ENCODE assay signal across 15 cellular contexts in genomic region chr4:6054162-6054922, GRCh38. TPM values are rescaled to one million over a fixed set of nuclear protein-coding genes. Genes with fewer than 3 reads are reported as not detected.
DNase-seq lines count a peak whose midpoint lies in the region; ATAC-seq, FAIRE-seq and TF ChIP-seq lines count a peak whose summit lies in the region.
"Had no signal": no experiment of that assay in that cellular context is flagged by ENCODE, and none has a peak within 500 bp of the region (broad histone marks: within the 10 kb centered on the region; RNA-seq: fewer than 3 reads in every experiment).

No MANE protein-coding gene starts in this region.

- dilution Hi-C loops in mammary epithelial cell (cut with HindIII; ENCODE audit: low sequenced_read_pairs) = no loop called here

- no peak for TF ChIP-seq EP300 in HepG2 (IDR thresholded peaks at IDR 0.05; ENCODE audit: low read depth in 2 of 2, low read length in 2 of 2)
- no peak for TF ChIP-seq EP300 in HepG2 (CRISPR knock-in tag; IDR thresholded peaks at IDR 0.05; ENCODE audit: borderline replicate concordance)

- 9% methylated on average over 11 of the region's 16 CpGs for WGBS in HepG2 (ENCODE audit: low lambda C conversion rate)
- 57% methylated on average over 8 of the region's 16 CpGs for WGBS in right lobe of liver (ENCODE audit: insufficient coverage, low coverage, low lambda C conversion rate, missing lambda C conversion rate)
- 52% methylated on average over 15 of the region's 16 CpGs for WGBS in mammary epithelial cell (ENCODE audit: low coverage, missing lambda C conversion rate)

- CTCF ChIA-PET in HepG2 (lab: Yijun Ruan, JAX; ENCODE audit: low intra/inter-chr PET ratio, low total read pairs) = no interaction called here
- CTCF ChIA-PET in mammary epithelial cell (lab: Charles Lee; ENCODE audit: low non-redundant PET) = no interaction called here

- no peaks in the 10 kb centered on the region for H3K4me1 ChIP-seq in HepG2 (ENCODE audit: insufficient read depth, low read length)
- H3K4me1 ChIP-seq in right lobe of liver = no peaks in the 10 kb centered on the region
- no peaks in the 10 kb centered on the region for H3K4me1 ChIP-seq in osteoblast (ENCODE audit: insufficient read depth, low read length)
- no peaks in the 10 kb centered on the region for H3K4me1 ChIP-seq in colonic mucosa
- no peaks in the 10 kb centered on the region for H3K4me1 ChIP-seq in MM.1S (ENCODE audit: low read length)
- no peaks in the 10 kb centered on the region for H3K4me1 ChIP-seq in mammary epithelial cell (ENCODE audit: insufficient read depth, low read length)

- H3K36me3 ChIP-seq in HepG2 (replicated peaks in 1 of 2; ENCODE audit: control insufficient read depth in 1 of 2, insufficient read depth in 2 of 2, low read length in 2 of 2) (no peaks in the 10 kb centered on the region), right lobe of liver (no peaks in the 10 kb centered on the region), osteoblast (ENCODE audit: insufficient read depth, low read length) (no peaks in the 10 kb centered on the region), colonic mucosa (no peaks in the 10 kb centered on the region), MM.1S (replicated peaks; ENCODE audit: insufficient read depth, low read length) (no peaks in the 10 kb centered on the region; the same call in 1 of the 2 replicates), mammary epithelial cell (ENCODE audit: insufficient read depth, low read length) (no peaks in the 10 kb centered on the region)

- H3K9me3 ChIP-seq in HepG2 (ENCODE audit: low read length) = peaks cover 25% of the 10 kb centered on the region
- peaks cover 0 to 11% (median 5%) of the 10 kb centered on the region in 4 donors for H3K9me3 ChIP-seq in right lobe of liver
- peaks cover 10% of the 10 kb centered on the region for H3K9me3 ChIP-seq in osteoblast (ENCODE audit: low read depth, low read length)
- H3K9me3 ChIP-seq in colonic mucosa = no peaks in the 10 kb centered on the region
- H3K9me3 ChIP-seq in MM.1S (replicated peaks; ENCODE audit: insufficient read depth, low read length) = no peaks in the 10 kb centered on the region
- peaks cover 36% of the 10 kb centered on the region for H3K9me3 ChIP-seq in mammary epithelial cell (replicated peaks; ENCODE audit: insufficient read depth, low read length)

- H2AFZ ChIP-seq in HepG2 (ENCODE audit: low read length) = no peak overlapping the region
- no peak overlapping the region for H2AFZ ChIP-seq in osteoblast (ENCODE audit: low read length)
- no peak overlapping the region for H2AFZ ChIP-seq in MM.1S (ENCODE audit: low read length)
- H2AFZ ChIP-seq in mammary epithelial cell (ENCODE audit: low read depth, low read length) = no peak overlapping the region

- FAIRE-seq in HepG2 (lab: Jason Lieb, UNC) = no peak
- FAIRE-seq: GM19239 had no signal

- H3K27me3 ChIP-seq in HepG2 (ENCODE audit: control insufficient read depth in 1 of 2, insufficient read depth in 2 of 2, low read length in 2 of 2) (peaks cover 2 to 18% of the 10 kb centered on the region in 2 experiments; a peak in 3 of 5 replicates), right lobe of liver (no peaks in the 10 kb centered on the region), osteoblast (ENCODE audit: insufficient read depth, low read length) (no peaks in the 10 kb centered on the region), colonic mucosa (no peaks in the 10 kb centered on the region), MM.1S (replicated peaks; ENCODE audit: insufficient read depth, low read length) (no peaks in the 10 kb centered on the region; the same call in 1 of the 2 replicates), mammary epithelial cell (ENCODE audit: insufficient read depth, low read length) (no peaks in the 10 kb centered on the region)
- H3K27me3 ChIP-seq: BLaER1 treated with 17β-estradiol and CSF1 and Interleukin-3, amounts not matched to agents 10 nM and 100 nM had no signal

- H4K20me1 ChIP-seq in HepG2 (ENCODE audit: insufficient read depth, low read length) = no peaks in the 10 kb centered on the region
- no peaks in the 10 kb centered on the region for H4K20me1 ChIP-seq in osteoblast (ENCODE audit: insufficient read depth, low read length)
- H4K20me1 ChIP-seq in MM.1S (ENCODE audit: insufficient read depth, low read length) = no peaks in the 10 kb centered on the region
- no peaks in the 10 kb centered on the region for H4K20me1 ChIP-seq in mammary epithelial cell (ENCODE audit: insufficient read depth, low read length)
- H4K20me1 ChIP-seq: BLaER1 treated with 17β-estradiol and CSF1 and Interleukin-3, amounts not matched to agents 10 nM and 100 nM had no signal

- BruUV-seq in HepG2 (replicated peaks; lab: Mats Ljungman, UMichigan) (no TSS peak), mammary epithelial cell (replicated peaks; lab: Mats Ljungman, UMichigan) (no TSS peak)

- no peaks in the 10 kb centered on the region for H3F3A ChIP-seq in MM.1S (ENCODE audit: insufficient read depth, low read length)

- H3K9ac ChIP-seq in HepG2 (ENCODE audit: insufficient read depth, low read depth, low read length) (no peak overlapping the region), colonic mucosa (ENCODE audit: low read depth in 2 of 2, low read length in 2 of 2) (no peak overlapping the region), MM.1S (ENCODE audit: low read length) (no peak overlapping the region), mammary epithelial cell (ENCODE audit: insufficient read depth, low read length) (no peak overlapping the region)
- H3K9ac ChIP-seq: BLaER1 treated with 17β-estradiol and CSF1 and Interleukin-3, amounts not matched to agents 10 nM and 100 nM had no signal

- H3K4me3 ChIP-seq in HepG2 (replicated peaks in 1 of 3; ENCODE audit: insufficient read depth in 1 of 3, low read depth in 2 of 3, low read length in 3 of 3) (no peak overlapping the region), right lobe of liver (no peak overlapping the region), osteoblast (ENCODE audit: insufficient read depth, low read length) (no peak overlapping the region), colonic mucosa (no peak overlapping the region), MM.1S (ENCODE audit: low read length) (no peak overlapping the region), mammary epithelial cell (replicated peaks in 1 of 3; ENCODE audit: insufficient read depth in 1 of 3, low read depth in 2 of 3, low read length in 3 of 3) (no peak overlapping the region)
- H3K4me3 ChIP-seq: BLaER1 treated with 17β-estradiol and CSF1 and Interleukin-3, amounts not matched to agents 10 nM and 100 nM had no signal

- DNase-seq in HepG2 (ENCODE audit: low spot score) = no peak
- no peak for DNase-seq in right lobe of liver
- DNase-seq in osteoblast (ENCODE audit: insufficient read length, low spot score, missing footprints) = peak; percentile 34
- no peak for DNase-seq in NK-92 treated with Interleukin-12 subunit alpha and Interleukin-12 subunit beta, amount 100 ng/mL, for 24 hours (lab: John Stamatoyannopoulos, UW)
- no peak for DNase-seq in colonic mucosa
- DNase-seq in MM.1S = no peak
- no peak for DNase-seq in mammary epithelial cell
- DNase-seq: CD4-positive, CD25-positive, alpha-beta regulatory T cell; DMS53; GF-D8; H7 had no signal

- H3K27ac ChIP-seq in HepG2 (ENCODE audit: extremely low read length, insufficient read depth, low read length) (no peak overlapping the region), right lobe of liver (no peak overlapping the region), cingulate gyrus (ENCODE audit: low read depth, low read length) (peak overlapping the region; percentile 39), osteoblast (ENCODE audit: low read depth, low read length) (no peak overlapping the region), colonic mucosa (no peak overlapping the region), MM.1S (ENCODE audit: low read length) (no peak overlapping the region), mammary epithelial cell (ENCODE audit: insufficient read depth, low read depth, low read length) (no peak overlapping the region)
- H3K27ac ChIP-seq: 22Rv1; BLaER1 treated with 17β-estradiol and CSF1 and Interleukin-3, amounts not matched to agents 10 nM and 100 nM had no signal

- in situ Hi-C loops in HepG2 (cut with HindIII; ENCODE audit: extremely low pct_ligation_motif_present, low pct_unique_long_range_greater_than_20kb) (no loop called here), mammary epithelial cell (cut with MboI; ENCODE audit: low sequenced_read_pairs in 2 of 2) (no loop called here)

- intact Hi-C loops in HepG2 (cut with micrococcal nuclease; ENCODE audit: unreplicated experiment) (no loop called here), right lobe of liver (cut with DNase I) (no loop called here), colonic mucosa (cut with DNase I) (no loop called here), mammary epithelial cell (cut with micrococcal nuclease) (no loop called here)

- ATAC-seq in HepG2 = no peak
- ATAC-seq in right lobe of liver = no peak

- no peaks in the 10 kb centered on the region for H3K9me2 ChIP-seq in MM.1S (replicated peaks; ENCODE audit: insufficient read depth, low read length)

- TF ChIP-seq POLR2A in HepG2 (IDR thresholded peaks at IDR 0.05; ENCODE audit: insufficient read depth in 1 of 2, low read depth in 2 of 2, low read length in 2 of 2) (no peak), right lobe of liver (IDR thresholded peaks at IDR 0.05) (no peak)

- no peak for TF ChIP-seq CTCF in HepG2 (CRISPR knock-in tag; IDR thresholded peaks at IDR 0.05)
- TF ChIP-seq CTCF in right lobe of liver (IDR thresholded peaks at IDR 0.05) = no peak
- no peak for TF ChIP-seq CTCF in osteoblast (IDR thresholded peaks at IDR 0.05; ENCODE audit: extremely low read depth, low read depth, low read length)
- TF ChIP-seq CTCF in colonic mucosa (IDR thresholded peaks at IDR 0.05) = no peak
- TF ChIP-seq CTCF in MM.1S (IDR thresholded peaks at IDR 0.05; ENCODE audit: low read length) = no peak
- no peak for TF ChIP-seq CTCF in mammary epithelial cell (conservative IDR thresholded peaks at IDR 0.05 in 1 of 2, IDR thresholded peaks at IDR 0.05 in 1 of 2; ENCODE audit: extremely low read depth in 1 of 2, insufficient read depth in 1 of 2, low read depth in 1 of 2, low read length in 2 of 2)

- H3K4me2 ChIP-seq in HepG2 (ENCODE audit: low read depth, low read length) (no peak overlapping the region), osteoblast (ENCODE audit: insufficient read depth, low read length) (no peak overlapping the region), MM.1S (ENCODE audit: low read depth, low read length) (no peak overlapping the region), mammary epithelial cell (ENCODE audit: insufficient read depth, low read depth, low read length) (no peak overlapping the region)
- H3K4me2 ChIP-seq: BLaER1 treated with 17β-estradiol and CSF1 and Interleukin-3, amounts not matched to agents 10 nM and 100 nM had no signal

- POLR2A ChIA-PET in HepG2 (lab: Yijun Ruan, JAX) = no interaction called here

- no peaks in the 10 kb centered on the region for H3K79me2 ChIP-seq in HepG2 (ENCODE audit: insufficient read depth, low read length)
- H3K79me2 ChIP-seq in osteoblast (ENCODE audit: insufficient read depth, low read length) = no peaks in the 10 kb centered on the region
- no peaks in the 10 kb centered on the region for H3K79me2 ChIP-seq in MM.1S (ENCODE audit: low read length)
- H3K79me2 ChIP-seq in mammary epithelial cell (ENCODE audit: insufficient read depth, low read length) = no peaks in the 10 kb centered on the region

- TF ChIP-seq RAD21 in HepG2 (CRISPR knock-in tag; IDR thresholded peaks at IDR 0.05) = no peak

RNA-seq across cellular contexts. Expression of gene C4orf50, which starts 36.1 kb away (rescaled TPM):
- total RNA-seq in HepG2 (2016; rRNA removed; fragmentation: Illumina TruSeq; extraction: Trizol) = not detected in 2 replicates
- total RNA-seq in HepG2 (2016; cell fraction: cytosol; rRNA removed; fragmentation: Illumina TruSeq; extraction: Trizol; ENCODE audit: low read depth) = not detected in 2 replicates
- not detected in 2 replicates for total RNA-seq in HepG2 (2016; cell fraction: insoluble cytoplasmic fraction; rRNA removed; fragmentation: Illumina TruSeq; extraction: Trizol)
- not detected in 2 replicates for total RNA-seq in HepG2 (2016; cell fraction: membrane; rRNA removed; fragmentation: Illumina TruSeq; extraction: Trizol)
- total RNA-seq in HepG2 (2016; cell fraction: nucleus; rRNA removed; fragmentation: Illumina TruSeq; extraction: Trizol) = not detected in 2 replicates
- polyA plus RNA-seq in HepG2 (2011; rRNA removed) = not detected in 2 replicates
- under 0.01 TPM in 1 of 2 replicates, not detected in the other for polyA plus RNA-seq in HepG2 (2011; cell fraction: cytosol; rRNA removed)
- polyA plus RNA-seq in HepG2 (2011; cell fraction: nucleus; rRNA removed) = not detected in 2 replicates
- not detected in 2 replicates for polyA plus RNA-seq in HepG2 (2012)
- polyA plus RNA-seq in HepG2 (2016; cell fraction: cytosol; fragmentation: Illumina TruSeq; extraction: Trizol; ENCODE audit: low read depth) = not detected in 2 replicates
- polyA plus RNA-seq in HepG2 (2016; cell fraction: insoluble cytoplasmic fraction; fragmentation: Illumina TruSeq; extraction: Trizol; ENCODE audit: low read depth) = not detected in 2 replicates
- not detected in 2 replicates for polyA plus RNA-seq in HepG2 (2016; cell fraction: membrane; fragmentation: Illumina TruSeq; extraction: Trizol; ENCODE audit: low read depth)
- not detected in 2 replicates for polyA plus RNA-seq in HepG2 (2016; cell fraction: nucleus; fragmentation: Illumina TruSeq; extraction: Trizol; ENCODE audit: insufficient read depth, low read depth)
- polyA minus RNA-seq in HepG2 (2011; rRNA and poly(A)+ RNA removed; ENCODE audit: low replicate concordance) = 0.02 TPM in 1 of 2 replicates, not detected in the other
- polyA minus RNA-seq in HepG2 (2011; cell fraction: cytosol; rRNA and poly(A)+ RNA removed) = not detected in 2 replicates
- not detected in 2 replicates for polyA minus RNA-seq in HepG2 (2011; cell fraction: nucleus; rRNA and poly(A)+ RNA removed)
- total RNA-seq in right lobe of liver = under 1 TPM in 2 of 6 experiments, not detected in 4; under 0.01 to 0.06 TPM
- not detected in 2 replicates for total RNA-seq in osteoblast
- under 1 TPM in 1 of 2 donors, not detected in 1; 0.13 TPM for total RNA-seq in colonic mucosa
- not detected for total RNA-seq in mammary epithelial cell
- polyA plus RNA-seq in mammary epithelial cell = not detected
- polyA minus RNA-seq in mammary epithelial cell = not detected
